ENCODE assay signal across 11 cellular contexts in the genomic region with DNA sequence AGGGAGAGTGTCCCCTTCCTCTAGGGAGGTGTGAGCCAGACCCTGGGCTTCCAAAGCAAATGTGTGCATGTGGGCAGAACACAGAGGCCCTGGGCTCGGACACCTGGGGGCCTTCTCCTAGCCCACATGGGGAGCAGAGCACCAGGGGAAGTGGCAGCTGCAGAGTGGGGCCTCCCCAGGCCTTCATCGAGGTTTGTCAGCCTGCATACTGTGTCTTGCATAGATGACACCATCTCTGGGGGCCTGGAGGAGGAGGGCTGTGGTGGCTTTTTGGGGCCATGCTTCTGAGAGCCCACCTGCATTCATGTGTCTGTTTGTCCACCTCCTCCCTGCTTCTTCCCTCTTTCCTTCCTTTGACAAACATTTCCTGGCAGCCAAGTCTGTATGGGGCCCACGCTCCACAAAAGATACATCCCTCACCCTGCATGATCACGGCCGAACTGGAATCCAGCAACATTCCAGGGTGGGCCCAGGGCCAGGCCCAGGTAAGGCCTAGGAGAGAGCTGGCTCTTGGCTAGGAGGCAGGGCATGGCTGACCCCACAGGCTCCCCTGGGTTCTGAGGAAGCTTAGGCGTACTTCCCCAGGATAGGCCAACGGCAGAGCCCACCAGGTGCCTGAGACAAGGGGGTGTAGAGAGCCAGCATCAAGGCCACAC.
A peak's percentile ranks its signal among the peaks of the same experiment; 100 is the strongest.
DNase-seq lines count a peak whose midpoint lies in the region; ATAC-seq and TF ChIP-seq lines count a peak whose summit lies in the region.
"Had no signal": no experiment of that assay in that cellular context is flagged by ENCODE, and none has a peak within 500 bp of the region (broad histone marks: within the 10 kb centered on the region; RNA-seq: fewer than 3 reads in every experiment).

No MANE protein-coding gene starts in this region.

- POLR2A ChIA-PET in PC-9 (lab: Charles Lee; ENCODE audit: unreplicated experiment): no interaction called here

- peak overlapping the region; percentile 90 for H3K27ac ChIP-seq in PC-9
- peak overlapping the region; percentile 85 to 90 (median 88) for H3K27ac ChIP-seq in esophagus muscularis mucosa (replicated peaks in 1 of 4)
- peak overlapping the region; percentile 62 to 71 for H3K27ac ChIP-seq in prostate gland
- H3K27ac ChIP-seq: KMS-11 had no signal

- H3K4me1 ChIP-seq in PC-9 (replicated peaks; ENCODE audit: insufficient read depth): peaks cover 54% of the 10 kb centered on the region
- H3K4me1 ChIP-seq in esophagus muscularis mucosa: peaks cover 99 to 100% (median 100%) of the 10 kb centered on the region in 4 donors
- H3K4me1 ChIP-seq in prostate gland (replicated peaks): peaks cover 45% of the 10 kb centered on the region

- H3K9me3 Mint-ChIP-seq in CD14-positive monocyte: peaks cover 0 to 2% (median 0%) of the 10 kb centered on the region in 7 donors

- TF ChIP-seq CTCF in CD14-positive monocyte (IDR thresholded peaks at IDR 0.05): no peak
- no peak for TF ChIP-seq CTCF in PC-9 (conservative IDR thresholded peaks at IDR 0.05)
- no peak for TF ChIP-seq CTCF in esophagus muscularis mucosa (IDR thresholded peaks at IDR 0.05)
- TF ChIP-seq CTCF in prostate gland (IDR thresholded peaks at IDR 0.05): no peak

- DNase-seq in CD14-positive monocyte (ENCODE audit: low spot score) (no peak), PC-9 (peak in 1 of 2 experiments; percentile 54), esophagus muscularis mucosa (ENCODE audit: extremely low spot score) (no peak), prostate gland (ENCODE audit: low spot score) (no peak), putamen (ENCODE audit: low spot score) (no peak), MV-4-11 (lab: John Stamatoyannopoulos, UW) (no peak), RPMI8226 (no peak)
- DNase-seq: DMS79 treated with DMSO at 0.1 percent for 48 hours, NCI-H82 had no signal

- H3K4me1 Mint-ChIP-seq in CD14-positive monocyte: peaks cover 95% of the 10 kb centered on the region

- ATAC-seq in GM21526 (IDR thresholded peaks at IDR 0.05; ENCODE audit: low FRiP score, unreplicated experiment): no peak

- no peaks in the 10 kb centered on the region for H3K9me2 ChIP-seq in PC-9 (ENCODE audit: insufficient read depth)

- no peak for TF ChIP-seq POLR2A in esophagus muscularis mucosa (IDR thresholded peaks at IDR 0.05; ENCODE audit: low read depth)
- no peak for TF ChIP-seq POLR2A in prostate gland (IDR thresholded peaks at IDR 0.05)

- BruUV-seq in PC-9 (replicated peaks; lab: Mats Ljungman, UMichigan): no TSS peak

- H3K36me3 ChIP-seq in PC-9 (ENCODE audit: low read depth): no peaks in the 10 kb centered on the region
- peaks cover 0 to 15% (median 6%) of the 10 kb centered on the region in 4 donors for H3K36me3 ChIP-seq in esophagus muscularis mucosa
- H3K36me3 ChIP-seq in prostate gland: no peaks in the 10 kb centered on the region

- H2AFZ ChIP-seq in PC-9: no peak overlapping the region

- peaks cover 32% of the 10 kb centered on the region; the same call in 1 of the 2 replicates for H3F3A ChIP-seq in PC-9 (ENCODE audit: insufficient read depth, low read depth)

- peaks cover 4% of the 10 kb centered on the region; the same call in 1 of the 2 replicates for H4K20me1 ChIP-seq in PC-9 (ENCODE audit: insufficient read depth)

- peak overlapping the region; percentile 95 to 98 (median 98) for H3K27ac Mint-ChIP-seq in CD14-positive monocyte

- 45% methylated on average over 2 of the region's 7 CpGs for WGBS in esophagus muscularis mucosa
- WGBS in prostate gland: 44% methylated on average over 7 of the region's 7 CpGs

- CTCF ChIA-PET in PC-9 (lab: Charles Lee): interaction anchor here (0.6 to 1.0 kb wide), 2 partner anchors 40 to 95 kb away, joined by 3 to 4 read pairs; no protein-coding TSS in a partner anchor

- H3K4me3 ChIP-seq in PC-9: no peak overlapping the region
- no peak overlapping the region for H3K4me3 ChIP-seq in esophagus muscularis mucosa
- H3K4me3 ChIP-seq in prostate gland: no peak overlapping the region

- TF ChIP-seq EP300 in esophagus muscularis mucosa (IDR thresholded peaks at IDR 0.05): no peak

- H3K9me3 ChIP-seq in PC-9 (ENCODE audit: insufficient read depth, low read depth) (no peaks in the 10 kb centered on the region), esophagus muscularis mucosa (no peaks in the 10 kb centered on the region), prostate gland (no peaks in the 10 kb centered on the region)

- H3K27me3 ChIP-seq in PC-9 (ENCODE audit: insufficient read depth, low read depth) (no peaks in the 10 kb centered on the region), esophagus muscularis mucosa (no peaks in the 10 kb centered on the region), prostate gland (replicated peaks; ENCODE audit: insufficient read depth) (no peaks in the 10 kb centered on the region)

- peak overlapping the region in 1 of 2 donors; percentile 75 for H3K4me3 Mint-ChIP-seq in CD14-positive monocyte

- H3K79me2 ChIP-seq in PC-9 (ENCODE audit: low read depth): peaks cover 29% of the 10 kb centered on the region

- H3K27me3 Mint-ChIP-seq in CD14-positive monocyte (ENCODE audit: low read depth in 3 of 3): peaks cover 0 to 4% (median 0%) of the 10 kb centered on the region in 3 donors

- H3K36me3 Mint-ChIP-seq in CD14-positive monocyte: peaks cover 18 to 35% of the 10 kb centered on the region in 2 donors

- peak overlapping the region; percentile 79 for H3K4me2 ChIP-seq in PC-9
- H3K4me2 ChIP-seq: KMS-11 had no signal

- intact Hi-C loops in CD14-positive monocyte (cut with micrococcal nuclease) (no loop called here), PC-9 (cut with micrococcal nuclease; ENCODE audit: unreplicated experiment) (no loop called here), esophagus muscularis mucosa (cut with DNase I) (loop anchor here (5.0 kb wide), 1 partner anchor 76 kb away; no protein-coding TSS in a partner anchor), prostate gland (cut with DNase I) (no loop called here)
